8 cellular contexts compared by ENCODE assay signal in the genomic region with DNA sequence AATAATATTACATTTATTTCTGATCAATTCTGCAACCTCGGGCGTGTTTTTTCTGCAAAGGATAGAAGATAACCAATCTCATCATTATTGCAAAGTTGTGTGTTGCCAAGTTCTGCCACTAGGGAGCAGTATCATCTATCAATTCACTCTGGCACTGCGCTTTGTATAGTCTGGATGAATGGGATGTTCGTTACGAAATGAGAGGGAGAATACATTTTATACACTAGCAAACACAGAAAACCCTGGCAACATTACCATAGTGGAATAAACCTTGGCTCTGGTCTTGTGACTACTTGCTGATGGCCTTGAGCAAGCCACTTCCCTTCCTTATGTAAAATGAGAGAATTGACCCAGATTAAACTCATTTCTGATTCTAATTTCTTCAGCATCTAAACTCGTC.
DNase-seq lines count a peak whose midpoint lies in the region; ATAC-seq and TF ChIP-seq lines count a peak whose summit lies in the region.

No MANE protein-coding gene starts in this region.

- peaks cover 9% of the 10 kb centered on the region for H3K27me3 Mint-ChIP-seq in activated naive CD4-positive, alpha-beta T cell treated with anti-CD3 and anti-CD28 coated beads, Interleukin-2, amount 10 ng/mL, durations not matched to agents 7 days and 5 days

- H3K4ac ChIP-seq in trophoblast cell (ENCODE audit: low read depth, low read length), result no peak overlapping the region

- intact Hi-C loops in OCI-LY7 (cut with micrococcal nuclease; ENCODE audit: unreplicated experiment), result loop anchor here (2.0 kb wide), 1 partner anchor 870 kb away; no protein-coding TSS in a partner anchor

- POLR2A ChIA-PET in OCI-LY7 (lab: Charles Lee), result interaction anchor here (0.9 to 1.1 kb wide), 2 partner anchors 8 to 252 kb away, joined by 3 to 4 read pairs; no protein-coding TSS in a partner anchor

- no peak overlapping the region for H3K4me3 Mint-ChIP-seq in activated naive CD4-positive, alpha-beta T cell treated with anti-CD3 and anti-CD28 coated beads, Interleukin-2, amount 10 ng/mL, durations not matched to agents 7 days and 5 days

- DNase-seq in DMS53 (lab: John Stamatoyannopoulos, UW), result peak; percentile 87
- DNase-seq in HuH-7.5 (ENCODE audit: low spot score), result peak; percentile 13
- DNase-seq in OCI-LY7 (ENCODE audit: low spot score), result peak; percentile 54
- DNase-seq in activated naive CD4-positive, alpha-beta T cell treated with anti-CD3 and anti-CD28 coated beads, Interleukin-2, amount 10 ng/mL, durations not matched to agents 7 days and 5 days, result peak; percentile 65
- DNase-seq in glomerular endothelial cell (ENCODE audit: extremely low read depth, low read depth, low spot score), result peak; percentile 56
- DNase-seq in trophoblast cell, result peak; percentile 76 to 95
- no peak for DNase-seq in mesenteric fat pad (ENCODE audit: low spot score)

- no peak overlapping the region for H2BK5ac ChIP-seq in trophoblast cell (ENCODE audit: low read depth, low read length, poor library complexity)

- H3K27me3 ChIP-seq in trophoblast cell (ENCODE audit: insufficient read depth, low read length), result no peaks in the 10 kb centered on the region

- H3K27ac ChIP-seq in OCI-LY7 (ENCODE audit: low read depth, low read length, poor library complexity, severe bottlenecking) (no peak overlapping the region), trophoblast cell (ENCODE audit: low read depth, low read length) (no peak overlapping the region)

- H3K4me1 ChIP-seq in OCI-LY7 (ENCODE audit: insufficient read depth, low read length, poor library complexity, severe bottlenecking), result no peaks in the 10 kb centered on the region
- no peaks in the 10 kb centered on the region for H3K4me1 ChIP-seq in trophoblast cell (ENCODE audit: control insufficient read depth in 1 of 2, insufficient read depth in 2 of 2, low read length in 2 of 2)

- H3K23ac ChIP-seq in trophoblast cell (ENCODE audit: low read length), result no peak overlapping the region

- no peak overlapping the region for H3K9ac ChIP-seq in trophoblast cell (ENCODE audit: low read length)

- H2AFZ ChIP-seq in OCI-LY7 (ENCODE audit: low read length), result no peak overlapping the region
- H2AFZ ChIP-seq in trophoblast cell (ENCODE audit: insufficient read depth, low read length, poor library complexity), result no peak overlapping the region

- no peak overlapping the region for H2BK120ac ChIP-seq in trophoblast cell (ENCODE audit: insufficient read depth, low read length, poor library complexity)

- H3K9me3 ChIP-seq in OCI-LY7 (ENCODE audit: low read length), result no peaks in the 10 kb centered on the region
- no peaks in the 10 kb centered on the region for H3K9me3 ChIP-seq in trophoblast cell (ENCODE audit: insufficient read depth, low read depth, low read length)

- no peak overlapping the region for H2AK5ac ChIP-seq in trophoblast cell (ENCODE audit: low read length)

- no TSS peak for BruUV-seq in OCI-LY7 (replicated peaks; lab: Mats Ljungman, UMichigan)

- no peak overlapping the region for H4K8ac ChIP-seq in trophoblast cell (ENCODE audit: low read depth, low read length)

- H3K18ac ChIP-seq in trophoblast cell (ENCODE audit: low read length), result no peak overlapping the region

- H3K27ac Mint-ChIP-seq in activated naive CD4-positive, alpha-beta T cell treated with anti-CD3 and anti-CD28 coated beads, Interleukin-2, amount 10 ng/mL, durations not matched to agents 7 days and 5 days, result no peak overlapping the region

- no peaks in the 10 kb centered on the region for H3K79me1 ChIP-seq in trophoblast cell (ENCODE audit: low read length)

- CTCF ChIA-PET in OCI-LY7 (lab: Charles Lee; ENCODE audit: unreplicated experiment), result no interaction called here
- CTCF ChIA-PET in activated naive CD4-positive, alpha-beta T cell treated with anti-CD3 and anti-CD28 coated beads, Interleukin-2, amount 10 ng/mL, durations not matched to agents 7 days and 5 days (lab: Charles Lee), result interaction anchor here (0.7 to 10.4 kb wide), 8 partner anchors 27 to 1165 kb away, joined by 3 to 85 read pairs (median 3); no protein-coding TSS in a partner anchor

- no peak overlapping the region for H4K12ac ChIP-seq in trophoblast cell (ENCODE audit: low read depth, low read length)

- H4K91ac ChIP-seq in trophoblast cell (ENCODE audit: low read depth, low read length), result no peak overlapping the region

- H3K36me3 ChIP-seq in OCI-LY7 (ENCODE audit: insufficient read depth, low read length) (no peaks in the 10 kb centered on the region), trophoblast cell (ENCODE audit: control insufficient read depth in 1 of 2, insufficient read depth in 2 of 2, low read length in 2 of 2) (no peaks in the 10 kb centered on the region)

- no peaks in the 10 kb centered on the region for H3K79me2 ChIP-seq in OCI-LY7 (ENCODE audit: insufficient read depth, low read depth, low read length)
- no peaks in the 10 kb centered on the region for H3K79me2 ChIP-seq in trophoblast cell (ENCODE audit: control insufficient read depth, insufficient read depth, low read length, poor library complexity)

- no peaks in the 10 kb centered on the region for H3K36me3 Mint-ChIP-seq in activated naive CD4-positive, alpha-beta T cell treated with anti-CD3 and anti-CD28 coated beads, Interleukin-2, amount 10 ng/mL, durations not matched to agents 7 days and 5 days

- peaks cover 2% of the 10 kb centered on the region for H3K4me1 Mint-ChIP-seq in activated naive CD4-positive, alpha-beta T cell treated with anti-CD3 and anti-CD28 coated beads, Interleukin-2, amount 10 ng/mL, durations not matched to agents 7 days and 5 days

- no CpG with 5 or more reads among the region's 6 CpGs for WGBS in trophoblast cell (ENCODE audit: extremely low coverage, insufficient coverage, insufficient read length)

- H3K4me2 ChIP-seq in OCI-LY7 (ENCODE audit: low read length) (no peak overlapping the region), trophoblast cell (ENCODE audit: low read length) (no peak overlapping the region)

- no peaks in the 10 kb centered on the region for H4K20me1 ChIP-seq in OCI-LY7 (ENCODE audit: insufficient read depth, low read length)

- peak; percentile 78 for ATAC-seq in GM21447 (IDR thresholded peaks at IDR 0.05; ENCODE audit: unreplicated experiment)

- peak; percentile 95 for TF ChIP-seq CTCF in OCI-LY7 (conservative IDR thresholded peaks at IDR 0.05; ENCODE audit: low read length)

- no peak overlapping the region for H2BK12ac ChIP-seq in trophoblast cell (ENCODE audit: low read length)

- no peaks in the 10 kb centered on the region for H3K9me2 ChIP-seq in OCI-LY7 (ENCODE audit: insufficient read depth, low read length)

- H3K9me3 Mint-ChIP-seq in activated naive CD4-positive, alpha-beta T cell treated with anti-CD3 and anti-CD28 coated beads, Interleukin-2, amount 10 ng/mL, durations not matched to agents 7 days and 5 days, result no peaks in the 10 kb centered on the region

- H3K4me3 ChIP-seq in OCI-LY7 (ENCODE audit: low read depth, low read length, poor library complexity, severe bottlenecking) (no peak overlapping the region), trophoblast cell (ENCODE audit: low read depth, low read length) (no peak overlapping the region)

- H3K14ac ChIP-seq in trophoblast cell (ENCODE audit: low read length), result no peak overlapping the region
